Comparison of ENCODE assay signal across 1 cellular context in the genomic region with DNA sequence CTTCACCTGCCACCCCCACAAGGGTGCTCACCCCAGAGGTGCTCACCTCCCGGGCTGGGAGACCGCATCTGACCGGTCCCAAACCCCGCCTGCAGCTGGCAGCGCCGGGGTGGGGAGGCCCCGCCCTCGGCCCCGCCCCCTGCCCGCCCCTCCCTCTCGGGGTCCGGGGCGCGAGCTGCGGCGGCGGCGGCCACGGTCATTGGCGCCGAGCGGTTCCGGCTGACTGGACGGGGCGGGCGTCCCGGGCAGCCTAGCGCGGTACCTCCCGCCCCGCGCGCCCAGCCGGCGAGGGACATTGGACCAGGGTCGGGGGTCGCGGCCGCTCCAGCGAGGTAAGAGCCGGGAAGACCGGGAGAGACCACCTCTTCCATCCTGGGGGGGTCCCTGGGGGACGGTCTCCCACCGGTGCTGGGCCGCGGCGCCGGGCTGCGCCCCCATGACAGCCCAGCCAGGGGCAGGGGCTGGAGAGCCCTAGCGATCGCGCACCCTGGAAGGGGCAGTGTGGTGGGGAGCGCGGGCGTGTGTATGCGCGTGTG.
TF ChIP-seq lines count a peak whose summit lies in the region.

Gene CACNG5 (plus strand): TSS at position 199 of the 536 bp plus-strand sequence. CDS start 42,216 bp downstream, outside the sequence.

TF ChIP-seq in HepG2, 621 proteins besides CTCF, POLR2A, EP300 and RAD21 (continued from another document):
- TF ChIP-seq, protein P1, sequence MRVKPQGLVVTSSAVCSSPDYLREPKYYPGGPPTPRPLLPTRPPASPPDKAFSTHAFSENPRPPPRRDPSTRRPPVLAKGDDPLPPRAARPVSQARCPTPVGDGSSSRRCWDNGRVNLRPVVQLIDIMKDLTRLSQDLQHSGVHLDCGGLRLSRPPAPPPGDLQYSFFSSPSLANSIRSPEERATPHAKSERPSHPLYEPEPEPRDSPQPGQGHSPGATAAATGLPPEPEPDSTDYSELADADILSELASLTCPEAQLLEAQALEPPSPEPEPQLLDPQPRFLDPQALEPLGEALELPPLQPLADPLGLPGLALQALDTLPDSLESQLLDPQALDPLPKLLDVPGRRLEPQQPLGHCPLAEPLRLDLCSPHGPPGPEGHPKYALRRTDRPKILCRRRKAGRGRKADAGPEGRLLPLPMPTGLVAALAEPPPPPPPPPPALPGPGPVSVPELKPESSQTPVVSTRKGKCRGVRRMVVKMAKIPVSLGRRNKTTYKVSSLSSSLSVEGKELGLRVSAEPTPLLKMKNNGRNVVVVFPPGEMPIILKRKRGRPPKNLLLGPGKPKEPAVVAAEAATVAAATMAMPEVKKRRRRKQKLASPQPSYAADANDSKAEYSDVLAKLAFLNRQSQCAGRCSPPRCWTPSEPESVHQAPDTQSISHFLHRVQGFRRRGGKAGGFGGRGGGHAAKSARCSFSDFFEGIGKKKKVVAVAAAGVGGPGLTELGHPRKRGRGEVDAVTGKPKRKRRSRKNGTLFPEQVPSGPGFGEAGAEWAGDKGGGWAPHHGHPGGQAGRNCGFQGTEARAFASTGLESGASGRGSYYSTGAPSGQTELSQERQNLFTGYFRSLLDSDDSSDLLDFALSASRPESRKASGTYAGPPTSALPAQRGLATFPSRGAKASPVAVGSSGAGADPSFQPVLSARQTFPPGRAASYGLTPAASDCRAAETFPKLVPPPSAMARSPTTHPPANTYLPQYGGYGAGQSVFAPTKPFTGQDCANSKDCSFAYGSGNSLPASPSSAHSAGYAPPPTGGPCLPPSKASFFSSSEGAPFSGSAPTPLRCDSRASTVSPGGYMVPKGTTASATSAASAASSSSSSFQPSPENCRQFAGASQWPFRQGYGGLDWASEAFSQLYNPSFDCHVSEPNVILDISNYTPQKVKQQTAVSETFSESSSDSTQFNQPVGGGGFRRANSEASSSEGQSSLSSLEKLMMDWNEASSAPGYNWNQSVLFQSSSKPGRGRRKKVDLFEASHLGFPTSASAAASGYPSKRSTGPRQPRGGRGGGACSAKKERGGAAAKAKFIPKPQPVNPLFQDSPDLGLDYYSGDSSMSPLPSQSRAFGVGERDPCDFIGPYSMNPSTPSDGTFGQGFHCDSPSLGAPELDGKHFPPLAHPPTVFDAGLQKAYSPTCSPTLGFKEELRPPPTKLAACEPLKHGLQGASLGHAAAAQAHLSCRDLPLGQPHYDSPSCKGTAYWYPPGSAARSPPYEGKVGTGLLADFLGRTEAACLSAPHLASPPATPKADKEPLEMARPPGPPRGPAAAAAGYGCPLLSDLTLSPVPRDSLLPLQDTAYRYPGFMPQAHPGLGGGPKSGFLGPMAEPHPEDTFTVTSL (CRISPR knock-in tag; IDR thresholded peaks at IDR 0.05; ENCODE audit: borderline replicate concordance) = no peak
- no peak for TF ChIP-seq ZNF17 (CRISPR knock-in tag; IDR thresholded peaks at IDR 0.05)
